Comparison of ENCODE assay signal across 1 cellular context in the genomic region with DNA sequence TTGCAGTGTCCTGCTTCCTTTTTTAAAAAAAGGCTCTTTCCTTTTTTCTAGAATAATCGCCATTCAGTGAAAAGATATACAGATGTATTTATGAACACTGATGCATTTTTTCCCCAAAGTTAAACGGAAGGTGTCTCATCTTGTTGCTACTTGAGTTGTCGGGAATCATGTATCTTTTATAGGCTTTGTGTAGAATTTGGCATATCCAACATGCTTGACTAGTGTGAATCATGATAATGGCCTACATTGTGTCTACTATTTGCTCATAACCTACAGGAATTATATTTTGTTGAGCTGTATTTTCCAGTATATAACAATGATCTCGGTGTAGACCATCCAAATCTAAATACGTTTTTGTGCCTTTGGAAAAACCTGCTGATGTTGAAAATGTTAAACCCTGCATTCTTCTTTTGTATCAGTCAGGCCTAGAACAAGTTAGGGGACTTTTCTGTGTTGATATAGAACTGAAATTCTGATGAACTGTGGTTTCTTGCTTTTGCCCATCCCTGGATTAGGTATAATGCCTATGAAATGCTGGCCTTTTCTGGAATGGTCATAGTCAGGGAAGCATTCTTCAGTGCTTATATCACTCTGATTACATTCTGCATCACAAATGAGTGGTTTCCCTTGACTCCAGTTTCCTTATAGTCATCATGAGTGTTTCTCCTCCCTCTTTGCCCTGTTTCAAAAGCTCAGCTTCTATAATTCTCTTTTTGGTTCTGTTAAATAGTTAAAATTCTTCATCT.
TF ChIP-seq lines count a peak whose summit lies in the region.

No MANE protein-coding gene starts in this region.

TF ChIP-seq in HEK293, 187 proteins besides CTCF, POLR2A, EP300 and RAD21 (continued from another document):
- TF ChIP-seq ZBTB10 (tag by site-specific recombination; IDR thresholded peaks at IDR 0.05) (no peak), SALL2 (tag by site-specific recombination; IDR thresholded peaks at IDR 0.05; ENCODE audit: borderline replicate concordance) (no peak), ZNF629 (tag by site-specific recombination; IDR thresholded peaks at IDR 0.05) (0 out of 2 replicates have a peak, but pooled peaks have one; percentile 19), PRDM4 (tag by site-specific recombination; IDR thresholded peaks at IDR 0.05) (peak; percentile 65; the same call in 1 of the 2 replicates)
TF ChIP-seq in HEK293: peak in this region for 2.
